Comparison of ENCODE assay signal across 20 cellular contexts in the genomic region with DNA sequence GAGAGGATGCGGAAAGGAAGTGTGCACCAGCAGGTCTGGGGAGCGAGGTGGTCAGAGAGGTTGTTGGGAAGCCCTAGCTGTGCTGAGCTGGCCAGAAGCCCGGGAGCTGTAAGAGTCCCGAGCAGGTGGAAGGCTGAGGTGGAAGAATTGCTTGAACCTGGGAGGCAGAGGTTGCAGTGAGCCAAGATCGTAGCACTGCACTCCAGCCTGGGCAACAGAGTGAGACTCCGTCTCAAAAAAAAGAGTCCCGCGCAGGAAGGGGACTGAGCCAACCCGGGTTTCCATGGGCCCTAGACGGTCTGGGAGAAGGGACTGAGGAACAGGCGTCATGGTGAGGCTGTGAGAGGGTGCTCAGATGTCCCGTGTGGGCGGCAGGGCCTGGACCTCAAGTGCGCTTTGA. TPM values are rescaled to one million over a fixed set of nuclear protein-coding genes. Genes with fewer than 3 reads are reported as not detected.
"Had no signal": no experiment of that assay in that cellular context is flagged by ENCODE, and none has a peak within 500 bp of the region (broad histone marks: within the 10 kb centered on the region; RNA-seq: fewer than 3 reads in every experiment).

No MANE protein-coding gene starts in this region.

- H3K79me2 ChIP-seq: parathyroid adenoma had no signal

- FAIRE-seq: colon had no signal

- H3K4me3 ChIP-seq: esophagus muscularis mucosa, gastrocnemius medialis, heart right ventricle, psoas muscle, stomach, thoracic aorta, transverse colon had no signal

- ATAC-seq: effector memory CD8-positive, alpha-beta T cell; gastrocnemius medialis; heart right ventricle; left lobe of liver; natural killer cell treated with Interleukin-12 subunit alpha and Interleukin-12 subunit beta and Interleukin-15 and Interleukin-18, amount 100 ng/mL, for 72 hours; psoas muscle; sciatic nerve had no signal

- H3K4me1 ChIP-seq: parathyroid adenoma had no signal

- H3K9me3 ChIP-seq: esophagus muscularis mucosa, gastrocnemius medialis, heart right ventricle, psoas muscle, stomach, thoracic aorta, transverse colon had no signal

- H3K36me3 Mint-ChIP-seq: mesothelial cell of epicardium; natural killer cell treated with Interleukin-12 subunit alpha and Interleukin-12 subunit beta and Interleukin-15 and Interleukin-18, amount 100 ng/mL, for 72 hours had no signal

- H3K4me3 Mint-ChIP-seq: dendritic cell treated with granulocyte-macrophage colony-stimulating factor and Interleukin-4, amounts not matched to agents 40 ng/mL and 50 ng/mL, for 4 days; effector memory CD8-positive, alpha-beta T cell; mesothelial cell of epicardium; natural killer cell treated with Interleukin-12 subunit alpha and Interleukin-12 subunit beta and Interleukin-15 and Interleukin-18, amount 100 ng/mL, for 72 hours had no signal

- H3K27me3 Mint-ChIP-seq: natural killer cell treated with Interleukin-12 subunit alpha and Interleukin-12 subunit beta and Interleukin-15 and Interleukin-18, amount 100 ng/mL, for 72 hours had no signal

- H3K27ac Mint-ChIP-seq: dendritic cell treated with granulocyte-macrophage colony-stimulating factor and Interleukin-4, amounts not matched to agents 40 ng/mL and 50 ng/mL, for 4 days; effector memory CD8-positive, alpha-beta T cell; mesothelial cell of epicardium; natural killer cell treated with Interleukin-12 subunit alpha and Interleukin-12 subunit beta and Interleukin-15 and Interleukin-18, amount 100 ng/mL, for 72 hours had no signal

- H3K9ac ChIP-seq: parathyroid adenoma had no signal

- H3K36me3 ChIP-seq: esophagus muscularis mucosa, gastrocnemius medialis, heart right ventricle, stomach, thoracic aorta, transverse colon had no signal

- DNase-seq: effector memory CD8-positive, alpha-beta T cell; gastrocnemius medialis; heart right ventricle; islet precursor cell; psoas muscle; retina; stimulated activated naive CD4-positive, alpha-beta T cell; stomach; transverse colon had no signal

- H3K27me3 ChIP-seq: gastrocnemius medialis had no signal

- H2AFZ ChIP-seq: parathyroid adenoma had no signal

- H3K9me3 Mint-ChIP-seq: dendritic cell treated with granulocyte-macrophage colony-stimulating factor and Interleukin-4, amounts not matched to agents 40 ng/mL and 50 ng/mL, for 4 days; effector memory CD8-positive, alpha-beta T cell; mesothelial cell of epicardium; natural killer cell treated with Interleukin-12 subunit alpha and Interleukin-12 subunit beta and Interleukin-15 and Interleukin-18, amount 100 ng/mL, for 72 hours had no signal

- H3K27ac ChIP-seq: epithelial cell of prostate, esophagus muscularis mucosa, gastrocnemius medialis, heart right ventricle, parathyroid adenoma, psoas muscle, stomach, thoracic aorta, transverse colon had no signal

RNA-seq across cellular contexts. Expression of a gene that starts 12.7 kb away (rescaled TPM):
- total RNA-seq: myocyte; natural killer cell treated with Interleukin-12 subunit alpha and Interleukin-12 subunit beta and Interleukin-15 and Interleukin-18, amount 100 ng/mL, for 72 hours had no signal
